In the genomic region with DNA sequence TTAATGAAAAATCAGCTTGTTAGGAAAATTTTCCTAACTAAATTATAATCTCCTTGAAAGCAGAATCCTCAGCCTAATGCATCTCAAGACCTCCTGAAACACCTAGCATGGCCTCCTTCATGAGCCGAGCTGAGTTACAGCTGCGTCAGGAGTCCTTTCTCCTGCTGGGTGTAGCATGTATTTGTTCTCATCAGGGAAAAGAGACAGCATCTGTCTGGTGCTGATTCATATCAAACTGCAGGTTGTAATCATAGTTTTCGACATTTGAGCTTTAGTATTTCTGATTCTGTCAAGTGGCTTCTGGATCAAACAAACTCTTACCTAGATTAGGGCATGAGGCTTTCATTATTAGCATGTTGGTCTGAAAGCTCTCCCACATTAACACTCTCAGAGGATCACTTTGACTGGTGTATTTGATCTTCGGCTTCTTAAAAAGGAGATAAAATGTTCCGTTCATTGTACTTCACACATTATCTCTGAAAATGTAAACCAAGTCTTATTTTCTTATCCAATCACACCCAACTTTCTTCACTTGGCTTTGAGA, we compare ENCODE assay signal across 1 cellular context.
A peak's percentile ranks its signal among the peaks of the same experiment; 100 is the strongest.
TF ChIP-seq lines count a peak whose summit lies in the region.

No MANE protein-coding gene starts in this region.

TF ChIP-seq in GM12878, 131 proteins besides CTCF, POLR2A, EP300 and RAD21 (continued from another document):
- TF ChIP-seq, protein P1, sequence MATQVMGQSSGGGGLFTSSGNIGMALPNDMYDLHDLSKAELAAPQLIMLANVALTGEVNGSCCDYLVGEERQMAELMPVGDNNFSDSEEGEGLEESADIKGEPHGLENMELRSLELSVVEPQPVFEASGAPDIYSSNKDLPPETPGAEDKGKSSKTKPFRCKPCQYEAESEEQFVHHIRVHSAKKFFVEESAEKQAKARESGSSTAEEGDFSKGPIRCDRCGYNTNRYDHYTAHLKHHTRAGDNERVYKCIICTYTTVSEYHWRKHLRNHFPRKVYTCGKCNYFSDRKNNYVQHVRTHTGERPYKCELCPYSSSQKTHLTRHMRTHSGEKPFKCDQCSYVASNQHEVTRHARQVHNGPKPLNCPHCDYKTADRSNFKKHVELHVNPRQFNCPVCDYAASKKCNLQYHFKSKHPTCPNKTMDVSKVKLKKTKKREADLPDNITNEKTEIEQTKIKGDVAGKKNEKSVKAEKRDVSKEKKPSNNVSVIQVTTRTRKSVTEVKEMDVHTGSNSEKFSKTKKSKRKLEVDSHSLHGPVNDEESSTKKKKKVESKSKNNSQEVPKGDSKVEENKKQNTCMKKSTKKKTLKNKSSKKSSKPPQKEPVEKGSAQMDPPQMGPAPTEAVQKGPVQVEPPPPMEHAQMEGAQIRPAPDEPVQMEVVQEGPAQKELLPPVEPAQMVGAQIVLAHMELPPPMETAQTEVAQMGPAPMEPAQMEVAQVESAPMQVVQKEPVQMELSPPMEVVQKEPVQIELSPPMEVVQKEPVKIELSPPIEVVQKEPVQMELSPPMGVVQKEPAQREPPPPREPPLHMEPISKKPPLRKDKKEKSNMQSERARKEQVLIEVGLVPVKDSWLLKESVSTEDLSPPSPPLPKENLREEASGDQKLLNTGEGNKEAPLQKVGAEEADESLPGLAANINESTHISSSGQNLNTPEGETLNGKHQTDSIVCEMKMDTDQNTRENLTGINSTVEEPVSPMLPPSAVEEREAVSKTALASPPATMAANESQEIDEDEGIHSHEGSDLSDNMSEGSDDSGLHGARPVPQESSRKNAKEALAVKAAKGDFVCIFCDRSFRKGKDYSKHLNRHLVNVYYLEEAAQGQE (IDR thresholded peaks at IDR 0.05; ENCODE audit: low read depth, low read length): no peak
- TF ChIP-seq, protein P2, sequence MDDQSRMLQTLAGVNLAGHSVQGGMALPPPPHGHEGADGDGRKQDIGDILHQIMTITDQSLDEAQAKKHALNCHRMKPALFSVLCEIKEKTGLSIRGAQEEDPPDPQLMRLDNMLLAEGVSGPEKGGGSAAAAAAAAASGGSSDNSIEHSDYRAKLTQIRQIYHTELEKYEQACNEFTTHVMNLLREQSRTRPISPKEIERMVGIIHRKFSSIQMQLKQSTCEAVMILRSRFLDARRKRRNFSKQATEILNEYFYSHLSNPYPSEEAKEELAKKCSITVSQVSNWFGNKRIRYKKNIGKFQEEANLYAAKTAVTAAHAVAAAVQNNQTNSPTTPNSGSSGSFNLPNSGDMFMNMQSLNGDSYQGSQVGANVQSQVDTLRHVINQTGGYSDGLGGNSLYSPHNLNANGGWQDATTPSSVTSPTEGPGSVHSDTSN (IDR thresholded peaks at IDR 0.05; ENCODE audit: insufficient replicate concordance, low read depth, low read length): no peak
- TF ChIP-seq TCF7 (IDR thresholded peaks at IDR 0.05; ENCODE audit: borderline replicate concordance) (peak; percentile 59; the same call in 1 of the 2 replicates), EGR1 (IDR thresholded peaks at IDR 0.05; ENCODE audit: borderline replicate concordance in 1 of 2, low read depth in 2 of 2, low read length in 2 of 2) (no peak), NR2F1 (conservative IDR thresholded peaks at IDR 0.05) (no peak), JUNB (IDR thresholded peaks at IDR 0.05) (peak; percentile 10; the same call in 1 of the 2 replicates), ZNF24 (IDR thresholded peaks at IDR 0.05) (no peak), RUNX3 (IDR thresholded peaks at IDR 0.05; ENCODE audit: low read length) (peak; percentile 54)
- TF ChIP-seq, protein P3, sequence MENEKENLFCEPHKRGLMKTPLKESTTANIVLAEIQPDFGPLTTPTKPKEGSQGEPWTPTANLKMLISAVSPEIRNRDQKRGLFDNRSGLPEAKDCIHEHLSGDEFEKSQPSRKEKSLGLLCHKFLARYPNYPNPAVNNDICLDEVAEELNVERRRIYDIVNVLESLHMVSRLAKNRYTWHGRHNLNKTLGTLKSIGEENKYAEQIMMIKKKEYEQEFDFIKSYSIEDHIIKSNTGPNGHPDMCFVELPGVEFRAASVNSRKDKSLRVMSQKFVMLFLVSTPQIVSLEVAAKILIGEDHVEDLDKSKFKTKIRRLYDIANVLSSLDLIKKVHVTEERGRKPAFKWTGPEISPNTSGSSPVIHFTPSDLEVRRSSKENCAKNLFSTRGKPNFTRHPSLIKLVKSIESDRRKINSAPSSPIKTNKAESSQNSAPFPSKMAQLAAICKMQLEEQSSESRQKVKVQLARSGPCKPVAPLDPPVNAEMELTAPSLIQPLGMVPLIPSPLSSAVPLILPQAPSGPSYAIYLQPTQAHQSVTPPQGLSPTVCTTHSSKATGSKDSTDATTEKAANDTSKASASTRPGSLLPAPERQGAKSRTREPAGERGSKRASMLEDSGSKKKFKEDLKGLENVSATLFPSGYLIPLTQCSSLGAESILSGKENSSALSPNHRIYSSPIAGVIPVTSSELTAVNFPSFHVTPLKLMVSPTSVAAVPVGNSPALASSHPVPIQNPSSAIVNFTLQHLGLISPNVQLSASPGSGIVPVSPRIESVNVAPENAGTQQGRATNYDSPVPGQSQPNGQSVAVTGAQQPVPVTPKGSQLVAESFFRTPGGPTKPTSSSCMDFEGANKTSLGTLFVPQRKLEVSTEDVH (IDR thresholded peaks at IDR 0.05; ENCODE audit: low read depth, partially characterized antibody): no peak
